In genomic region chr11:121790435-121790834, GRCh38 we compare ENCODE assay signal across 28 cellular contexts.
"Had no signal": no experiment of that assay in that cellular context is flagged by ENCODE, and none has a peak within 500 bp of the region (broad histone marks: within the 10 kb centered on the region; RNA-seq: fewer than 3 reads in every experiment).

No MANE protein-coding gene starts in this region.

- H3K36me3 Mint-ChIP-seq: neural progenitor cell; stimulated activated effector memory CD8-positive, alpha-beta T cell treated with anti-CD3 and anti-CD28 coated beads, Interleukin-12 subunit alpha, Interleukin-12 subunit beta, amount 100 ng/mL, for 72 hours had no signal

- H3K27me3 Mint-ChIP-seq: type B pancreatic cell had no signal

- H2AFZ ChIP-seq: neural progenitor cell, parathyroid adenoma had no signal

- H3K4me3 ChIP-seq: colonic mucosa, esophagus muscularis mucosa, heart right ventricle, lower lobe of right lung, mucosa of descending colon, neural progenitor cell, right lobe of liver, testis, tibial artery had no signal

- FAIRE-seq: endothelial cell of umbilical vein had no signal

- H3K4me3 Mint-ChIP-seq: dendritic cell treated with granulocyte-macrophage colony-stimulating factor and Interleukin-4, amounts not matched to agents 40 ng/mL and 50 ng/mL, for 4 days; immature natural killer cell; naive B cell; natural killer cell treated with Interleukin-12 subunit alpha and Interleukin-12 subunit beta and Interleukin-15 and Interleukin-18, amount 100 ng/mL, for 72 hours; neural progenitor cell; stimulated activated effector memory CD8-positive, alpha-beta T cell treated with anti-CD3 and anti-CD28 coated beads, Interleukin-12 subunit alpha, Interleukin-12 subunit beta, amount 100 ng/mL, for 72 hours; type B pancreatic cell had no signal

- H3K4me1 Mint-ChIP-seq: immature natural killer cell; naive B cell; stimulated activated effector memory CD8-positive, alpha-beta T cell treated with anti-CD3 and anti-CD28 coated beads, Interleukin-12 subunit alpha, Interleukin-12 subunit beta, amount 100 ng/mL, for 72 hours had no signal

- H3K9ac ChIP-seq: neural progenitor cell, parathyroid adenoma had no signal

- H3K27ac ChIP-seq: colonic mucosa, esophagus muscularis mucosa, foreskin keratinocyte, heart right ventricle, lower lobe of right lung, neural progenitor cell, parathyroid adenoma, right lobe of liver, testis, tibial artery had no signal

- H3K27ac Mint-ChIP-seq: dendritic cell treated with granulocyte-macrophage colony-stimulating factor and Interleukin-4, amounts not matched to agents 40 ng/mL and 50 ng/mL, for 4 days; immature natural killer cell; naive B cell; natural killer cell treated with Interleukin-12 subunit alpha and Interleukin-12 subunit beta and Interleukin-15 and Interleukin-18, amount 100 ng/mL, for 72 hours; neural progenitor cell; progenitor cell of endocrine pancreas; stimulated activated effector memory CD8-positive, alpha-beta T cell treated with anti-CD3 and anti-CD28 coated beads, Interleukin-12 subunit alpha, Interleukin-12 subunit beta, amount 100 ng/mL, for 72 hours; type B pancreatic cell had no signal

- H3K4me2 ChIP-seq: neural progenitor cell had no signal

- ATAC-seq: foreskin keratinocyte; heart right ventricle; left ventricle myocardium superior; lower lobe of right lung; mucosa of descending colon; natural killer cell treated with Interleukin-12 subunit alpha and Interleukin-12 subunit beta and Interleukin-15 and Interleukin-18, amount 100 ng/mL, for 72 hours; right lobe of liver; stimulated activated effector memory CD8-positive, alpha-beta T cell treated with anti-CD3 and anti-CD28 coated beads, Interleukin-12 subunit alpha, Interleukin-12 subunit beta, amount 100 ng/mL, for 72 hours; stimulated activated naive CD8-positive, alpha-beta T cell treated with anti-CD3 and anti-CD28 coated beads, Interleukin-15, Interleukin-2, amounts not matched to agents 100 U/mL and 50 U/mL, for 24 hours had no signal

- DNase-seq: colonic mucosa; effector memory CD4-positive, alpha-beta T cell; foreskin keratinocyte; glutamatergic neuron; heart right ventricle; hippocampal formation; immature natural killer cell; islet precursor cell; left ventricle myocardium superior; lower lobe of right lung; mucosa of descending colon; naive B cell; right lobe of liver; stimulated activated CD4-positive, alpha-beta T cell treated with anti-CD3 and anti-CD28 coated beads, Interleukin-2, amount 100 ng/mL, for 24 hours; stimulated activated CD4-positive, alpha-beta T cell treated with anti-CD3 and anti-CD28 coated beads, Interleukin-4, amount 100 ng/mL, for 24 hours; stimulated activated naive CD8-positive, alpha-beta T cell treated with anti-CD3 and anti-CD28 coated beads, Interleukin-15, Interleukin-2, amounts not matched to agents 100 U/mL and 50 U/mL, for 24 hours; substantia nigra; testis; tibial artery had no signal

- H3K79me2 ChIP-seq: parathyroid adenoma had no signal

- H3K36me3 ChIP-seq: colonic mucosa, esophagus muscularis mucosa, heart right ventricle, lower lobe of right lung, neural progenitor cell, right lobe of liver, tibial artery had no signal

- H3K4me1 ChIP-seq: colonic mucosa, foreskin keratinocyte, heart right ventricle, lower lobe of right lung, neural progenitor cell, parathyroid adenoma, right lobe of liver had no signal

- H3K27me3 ChIP-seq: colonic mucosa, esophagus muscularis mucosa, foreskin keratinocyte, heart right ventricle, neural progenitor cell, right lobe of liver, testis, tibial artery had no signal
